In genomic region chr16:70381604-70382342, GRCh38 we compare ENCODE assay signal across 8 cellular contexts. TPM values are rescaled to one million over a fixed set of nuclear protein-coding genes. Genes with fewer than 3 reads are reported as not detected.
A peak's percentile ranks its signal among the peaks of the same experiment; 100 is the strongest.
DNase-seq lines count a peak whose midpoint lies in the region; ATAC-seq, FAIRE-seq and TF ChIP-seq lines count a peak whose summit lies in the region.

No MANE protein-coding gene starts in this region.

- peak overlapping the region; percentile 99 for H3K27ac Mint-ChIP-seq in T-helper 2 cell treated with Interferon-gamma antibody and Interleukin-4, amounts not matched to agents 5 μg/mL and 100 μg/mL, for 36 hours

- no peaks in the 10 kb centered on the region for H3K9me3 ChIP-seq in small intestine (ENCODE audit: control insufficient read depth, low read depth)

- no peaks in the 10 kb centered on the region for H3K36me3 ChIP-seq in small intestine (ENCODE audit: control insufficient read depth in 2 of 2, insufficient read depth in 2 of 2, low read length in 2 of 2)

- no peak for FAIRE-seq in small intestine (lab: Jason Lieb, UNC)

- H3K4me3 ChIP-seq in small intestine (ENCODE audit: low read depth in 1 of 2, low read length in 2 of 2), result peak overlapping the region; percentile 41 to 69

- peaks cover 2% of the 10 kb centered on the region for H3K4me1 Mint-ChIP-seq in T-helper 2 cell treated with Interferon-gamma antibody and Interleukin-4, amounts not matched to agents 5 μg/mL and 100 μg/mL, for 36 hours (ENCODE audit: low read depth)

- H3K4me1 ChIP-seq in small intestine (ENCODE audit: control insufficient read depth in 2 of 2, insufficient read depth in 1 of 2, low read depth in 1 of 2, low read length in 1 of 2), result peaks cover 0 to 3% of the 10 kb centered on the region in 2 donors

- WGBS in small intestine, 3 donors, result 6 to 14% (median 9%) methylated on average over 44 to 47 of the region's 47 CpGs

- no peak for TF ChIP-seq CTCF in VCaP (conservative IDR thresholded peaks at IDR 0.05)

- H3K4me3 Mint-ChIP-seq in T-helper 2 cell treated with Interferon-gamma antibody and Interleukin-4, amounts not matched to agents 5 μg/mL and 100 μg/mL, for 36 hours, result peak overlapping the region; percentile 99

- H3K27me3 ChIP-seq in small intestine (ENCODE audit: control insufficient read depth in 2 of 2, insufficient read depth in 2 of 2, low read length in 2 of 2), result no peaks in the 10 kb centered on the region

- H3K27ac ChIP-seq in VCaP, result peak overlapping the region; percentile 93
- H3K27ac ChIP-seq in small intestine (ENCODE audit: low read depth in 1 of 2, low read length in 1 of 2), result peak overlapping the region; percentile 63 to 73

- intact Hi-C loops in left cardiac atrium (cut with DNase I), result loop anchor here (5.0 to 10.0 kb wide), 2 partner anchors 53 to 56 kb away; partner anchors contain the start of gene ST3GAL2 (in 2 of the 2)

- H3K36me3 Mint-ChIP-seq in T-helper 2 cell treated with Interferon-gamma antibody and Interleukin-4, amounts not matched to agents 5 μg/mL and 100 μg/mL, for 36 hours (ENCODE audit: low read depth), result peaks cover 22% of the 10 kb centered on the region

- ATAC-seq in left cardiac atrium (peak; percentile 9 to 17), GM18873 (IDR thresholded peaks at IDR 0.05; ENCODE audit: low FRiP score, unreplicated experiment) (no peak)

- no peak for DNase-seq in T-helper 2 cell treated with Interferon-gamma antibody and Interleukin-4, amounts not matched to agents 5 μg/mL and 100 μg/mL, for 36 hours (ENCODE audit: low spot score)
- DNase-seq in T-helper 2 cell (no peak), left cardiac atrium (no peak), small intestine (no peak), dedifferentiated amniotic fluid mesenchymal stem cell (ENCODE audit: extremely low spot score) (no peak)
- no peak for DNase-seq in stimulated activated CD4-positive, alpha-beta T cell treated with anti-CD3 and anti-CD28 coated beads, Interleukin-15, amount 100 ng/mL, for 24 hours

- no peaks in the 10 kb centered on the region for H3K27me3 Mint-ChIP-seq in T-helper 2 cell treated with Interferon-gamma antibody and Interleukin-4, amounts not matched to agents 5 μg/mL and 100 μg/mL, for 36 hours (ENCODE audit: low read depth)

- H3K9me3 Mint-ChIP-seq in T-helper 2 cell treated with Interferon-gamma antibody and Interleukin-4, amounts not matched to agents 5 μg/mL and 100 μg/mL, for 36 hours, result no peaks in the 10 kb centered on the region

RNA-seq across cellular contexts. Expression of gene DDX19A, which starts 35.1 kb away (rescaled TPM):
- total RNA-seq in left cardiac atrium, result 10 to 100 TPM; 22.9 to 26.2 TPM
- 10 to 100 TPM; 11.0 to 24.0 (median 12.7) TPM for polyA plus RNA-seq in small intestine

RNA-seq across cellular contexts. Expression of gene ST3GAL2, which starts 57.1 kb away (rescaled TPM):
- 10 to 100 TPM; 21.1 to 23.5 TPM for total RNA-seq in left cardiac atrium
- polyA plus RNA-seq in small intestine, result 1 to 10 TPM; 5.6 to 9.1 (median 7.6) TPM
